Comparison of ENCODE assay signal across 1 cellular context in the genomic region with DNA sequence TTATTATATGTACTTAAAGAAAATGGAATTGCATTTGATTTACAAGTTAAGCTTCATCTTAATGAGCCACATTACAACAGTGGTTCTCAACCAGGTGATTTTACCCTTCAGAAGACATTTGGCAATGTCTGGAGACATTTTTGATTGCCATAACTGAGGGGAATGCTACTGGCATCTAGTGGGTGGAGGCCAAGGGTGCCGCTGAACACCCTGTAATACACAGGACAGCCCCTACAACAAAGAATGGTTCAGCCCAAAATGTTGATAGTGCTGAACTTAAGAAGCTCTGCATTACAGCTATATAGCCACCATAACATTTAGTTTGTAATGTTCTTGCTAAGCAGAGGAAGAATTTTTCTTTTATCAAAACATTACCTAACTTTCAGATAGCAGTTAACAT.
TF ChIP-seq lines count a peak whose summit lies in the region.

No MANE protein-coding gene starts in this region.

TF ChIP-seq in IMR-90, 13 proteins besides CTCF, POLR2A, EP300 and RAD21:
- TF ChIP-seq BHLHE40 (IDR thresholded peaks at IDR 0.05; ENCODE audit: low read depth, low read length) (no peak), MXI1 (IDR thresholded peaks at IDR 0.05; ENCODE audit: borderline replicate concordance, low read depth, low read length) (no peak), NFE2L2 (IDR thresholded peaks at IDR 0.05; ENCODE audit: low read depth, low read length) (no peak), MAZ (IDR thresholded peaks at IDR 0.05; ENCODE audit: borderline replicate concordance, low read depth, low read length) (no peak), MAFK (IDR thresholded peaks at IDR 0.05; ENCODE audit: low read depth, low read length) (no peak), CHD1 (IDR thresholded peaks at IDR 0.05; ENCODE audit: low read depth, low read length) (no peak), CEBPB (IDR thresholded peaks at IDR 0.05; ENCODE audit: low read depth, low read length) (no peak), RFX5 (IDR thresholded peaks at IDR 0.05; ENCODE audit: low read depth, low read length) (no peak), USF2 (IDR thresholded peaks at IDR 0.05; ENCODE audit: low read depth, low read length) (no peak), FOS (IDR thresholded peaks at IDR 0.05; ENCODE audit: low read depth, low read length) (no peak), RCOR1 (IDR thresholded peaks at IDR 0.05; ENCODE audit: insufficient replicate concordance, low read length) (no peak), SMC3 (IDR thresholded peaks at IDR 0.05; ENCODE audit: low read depth, low read length) (no peak)
- TF ChIP-seq, protein P1, sequence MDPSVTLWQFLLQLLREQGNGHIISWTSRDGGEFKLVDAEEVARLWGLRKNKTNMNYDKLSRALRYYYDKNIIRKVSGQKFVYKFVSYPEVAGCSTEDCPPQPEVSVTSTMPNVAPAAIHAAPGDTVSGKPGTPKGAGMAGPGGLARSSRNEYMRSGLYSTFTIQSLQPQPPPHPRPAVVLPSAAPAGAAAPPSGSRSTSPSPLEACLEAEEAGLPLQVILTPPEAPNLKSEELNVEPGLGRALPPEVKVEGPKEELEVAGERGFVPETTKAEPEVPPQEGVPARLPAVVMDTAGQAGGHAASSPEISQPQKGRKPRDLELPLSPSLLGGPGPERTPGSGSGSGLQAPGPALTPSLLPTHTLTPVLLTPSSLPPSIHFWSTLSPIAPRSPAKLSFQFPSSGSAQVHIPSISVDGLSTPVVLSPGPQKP (IDR thresholded peaks at IDR 0.05; ENCODE audit: borderline replicate concordance, low read depth, low read length): no peak
